1 cellular context compared by ENCODE assay signal in the genomic region with DNA sequence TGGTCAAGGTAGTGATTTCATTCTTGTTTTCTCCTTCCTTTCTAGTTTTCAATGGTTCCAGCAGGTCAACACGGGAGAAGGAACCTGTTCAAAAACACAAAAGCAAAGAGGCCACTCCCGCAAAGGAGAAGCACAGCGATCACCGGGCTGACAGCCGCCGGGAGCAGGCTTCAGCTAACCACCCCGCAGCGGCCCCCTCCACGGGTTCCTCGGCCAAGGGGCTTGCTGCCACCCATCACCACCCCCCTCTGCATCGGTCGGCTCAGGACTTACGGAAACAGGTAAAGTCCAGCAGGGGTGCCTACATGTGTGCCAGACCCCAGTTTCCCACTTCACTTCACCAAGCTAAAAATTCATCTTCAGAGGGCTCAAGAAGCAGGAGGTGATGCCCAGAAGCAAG.
TF ChIP-seq lines count a peak whose summit lies in the region.

No MANE protein-coding gene starts in this region.

TF ChIP-seq in WTC11, 78 proteins besides CTCF, POLR2A, EP300 and RAD21 (continued from another document):
- TF ChIP-seq, protein P1, sequence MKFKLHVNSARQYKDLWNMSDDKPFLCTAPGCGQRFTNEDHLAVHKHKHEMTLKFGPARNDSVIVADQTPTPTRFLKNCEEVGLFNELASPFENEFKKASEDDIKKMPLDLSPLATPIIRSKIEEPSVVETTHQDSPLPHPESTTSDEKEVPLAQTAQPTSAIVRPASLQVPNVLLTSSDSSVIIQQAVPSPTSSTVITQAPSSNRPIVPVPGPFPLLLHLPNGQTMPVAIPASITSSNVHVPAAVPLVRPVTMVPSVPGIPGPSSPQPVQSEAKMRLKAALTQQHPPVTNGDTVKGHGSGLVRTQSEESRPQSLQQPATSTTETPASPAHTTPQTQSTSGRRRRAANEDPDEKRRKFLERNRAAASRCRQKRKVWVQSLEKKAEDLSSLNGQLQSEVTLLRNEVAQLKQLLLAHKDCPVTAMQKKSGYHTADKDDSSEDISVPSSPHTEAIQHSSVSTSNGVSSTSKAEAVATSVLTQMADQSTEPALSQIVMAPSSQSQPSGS (CRISPR knock-in tag; IDR thresholded peaks at IDR 0.05; ENCODE audit: borderline replicate concordance, low read depth): no peak
